9 cellular contexts compared by ENCODE assay signal in the genomic region with DNA sequence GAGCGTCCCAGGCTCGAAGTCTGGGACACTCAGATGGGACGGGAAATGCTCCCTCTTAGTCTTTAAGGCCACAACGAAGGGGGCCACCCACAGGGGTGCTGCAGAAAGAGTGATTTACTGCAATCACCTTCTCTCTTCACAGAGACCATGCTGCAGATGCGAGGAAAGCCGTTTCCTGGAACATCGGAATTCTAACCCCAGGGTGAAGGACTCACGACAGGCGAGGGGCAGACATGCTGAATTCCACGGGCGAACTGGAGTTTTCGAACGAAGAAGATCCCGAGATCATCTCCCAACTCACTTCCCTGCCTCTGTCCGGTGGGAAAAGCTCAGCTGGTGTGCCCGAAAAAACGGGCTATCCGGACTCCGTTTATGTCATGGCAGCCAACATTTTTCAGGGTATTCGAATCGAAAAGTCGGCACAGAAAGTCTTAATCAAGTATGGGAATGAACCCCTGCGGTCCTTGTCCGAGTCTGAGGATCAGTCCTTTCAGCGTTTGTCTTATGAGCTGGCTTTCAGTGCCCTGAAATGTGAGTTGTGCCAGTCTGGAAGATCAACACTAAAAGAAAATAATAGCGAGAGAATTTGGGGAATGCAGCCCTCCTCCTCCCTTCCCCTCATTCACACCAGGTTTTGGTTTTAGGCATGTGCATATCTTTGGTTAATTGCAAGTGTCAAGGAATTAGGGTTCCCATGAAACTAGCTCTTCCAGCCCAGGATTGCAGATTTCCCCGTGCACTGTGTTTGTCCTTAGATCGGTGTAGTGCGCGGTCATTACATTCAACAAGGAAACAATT. TPM values are rescaled to one million over a fixed set of nuclear protein-coding genes. Genes with fewer than 3 reads are reported as not detected.
DNase-seq lines count a peak whose midpoint lies in the region; ATAC-seq lines count a peak whose summit lies in the region.
"Had no signal": no experiment of that assay in that cellular context is flagged by ENCODE, and none has a peak within 500 bp of the region (broad histone marks: within the 10 kb centered on the region; RNA-seq: fewer than 3 reads in every experiment).

No MANE protein-coding gene starts in this region.

- H3K36me3 Mint-ChIP-seq in T-helper 17 cell (ENCODE audit: low read depth): peaks cover 2% of the 10 kb centered on the region

- intact Hi-C loops in right cardiac atrium (cut with DNase I): no loop called here

- H3K27me3 Mint-ChIP-seq in T-helper 17 cell: peaks cover 35% of the 10 kb centered on the region

- H3K27ac Mint-ChIP-seq in T-helper 17 cell: peak overlapping the region; percentile 56

- H3K27me3 ChIP-seq in right cardiac atrium (ENCODE audit: control insufficient read depth, insufficient read depth): no peaks in the 10 kb centered on the region

- ATAC-seq in T-helper 17 cell (peak; percentile 13), right cardiac atrium (peak; percentile 22 to 25)

- 14% methylated on average over 30 of the region's 30 CpGs for WGBS in right cardiac atrium

- H3K9me3 ChIP-seq in T-helper 17 cell (ENCODE audit: control insufficient read depth, low read length, poor library complexity, severe bottlenecking): no peaks in the 10 kb centered on the region
- no peaks in the 10 kb centered on the region for H3K9me3 ChIP-seq in right cardiac atrium (ENCODE audit: control insufficient read depth, low read length)

- DNase-seq in DMS 273 (lab: John Stamatoyannopoulos, UW; ENCODE audit: unreplicated experiment) (peak; percentile 28), DMS 273 treated with DMSO at 0.1 percent for 48 hours (lab: John Stamatoyannopoulos, UW) (no peak), T-helper 17 cell (no peak), right cardiac atrium (no peak), skeletal muscle cell (ENCODE audit: low read depth) (no peak), NCI-H2171 treated with DMSO at 0.1 percent for 48 hours (lab: John Stamatoyannopoulos, UW) (no peak), amniotic stem cell (lab: John Stamatoyannopoulos, UW) (no peak)
- no peak for DNase-seq in stimulated activated CD8-positive, alpha-beta memory T cell treated with anti-CD3 and anti-CD28 coated beads, Interleukin-4, amount 100 ng/mL, for 48 hours

- H3K4me3 ChIP-seq in right cardiac atrium (ENCODE audit: low read length) (peak overlapping the region; percentile 61), skeletal muscle cell (ENCODE audit: low read depth, low read length) (peak overlapping the region; percentile 43)

- H3K4me1 ChIP-seq in right cardiac atrium (ENCODE audit: control insufficient read depth, insufficient read depth, low read length): no peaks in the 10 kb centered on the region

- peaks cover 3% of the 10 kb centered on the region for H3K4me1 Mint-ChIP-seq in T-helper 17 cell

- no peak overlapping the region for H3K27ac ChIP-seq in right cardiac atrium (ENCODE audit: low read length)
- H3K27ac ChIP-seq: 22Rv1 had no signal

- peak overlapping the region; percentile 84 for H3K4me3 Mint-ChIP-seq in T-helper 17 cell

RNA-seq across cellular contexts. Expression of gene NSUN7, which starts 0.9 kb away (rescaled TPM):
- total RNA-seq in T-helper 17 cell (1 to 10 TPM in 1 of 2 donors, not detected in 1; 1.2 TPM), right cardiac atrium (1 to 10 TPM; 4.2 to 6.4 (median 5.3) TPM)
- polyA plus RNA-seq in right cardiac atrium: 2.2 TPM
